Comparison of ENCODE assay signal across 26 cellular contexts in the genomic region with DNA sequence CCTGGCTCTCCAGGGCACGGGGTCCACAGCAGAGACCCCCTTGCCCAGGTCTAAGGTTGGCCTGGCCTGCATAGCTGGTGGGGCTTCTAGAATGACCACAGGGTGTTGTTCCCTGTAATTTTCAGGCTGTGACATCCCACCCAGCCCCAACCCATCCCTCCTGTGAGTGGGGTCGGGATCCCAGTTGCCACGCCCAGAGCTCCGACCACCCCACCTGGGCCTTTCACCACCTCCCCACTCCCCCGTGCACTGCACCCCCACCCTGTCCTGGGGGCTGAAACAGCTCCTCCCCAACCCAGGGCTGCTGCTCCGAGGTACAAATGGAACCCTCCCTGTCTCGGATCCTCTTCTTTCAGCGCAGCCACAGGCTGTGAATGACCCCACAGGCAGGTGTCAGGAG. TPM values are rescaled to one million over a fixed set of nuclear protein-coding genes. Genes with fewer than 3 reads are reported as not detected.
DNase-seq lines count a peak whose midpoint lies in the region; ATAC-seq and TF ChIP-seq lines count a peak whose summit lies in the region.
"Had no signal": no experiment of that assay in that cellular context is flagged by ENCODE, and none has a peak within 500 bp of the region (broad histone marks: within the 10 kb centered on the region; RNA-seq: fewer than 3 reads in every experiment).

No MANE protein-coding gene starts in this region.

- no peak overlapping the region for H2AFZ ChIP-seq in OCI-LY3 (ENCODE audit: low read depth, low read length)
- H2AFZ ChIP-seq in osteoblast (ENCODE audit: low read length) = no peak overlapping the region
- H2AFZ ChIP-seq: GM23338 had no signal

- peaks cover 44% of the 10 kb centered on the region for H3K27me3 ChIP-seq in OCI-LY3 (ENCODE audit: low read depth, low read length)
- peaks cover 11% of the 10 kb centered on the region for H3K27me3 ChIP-seq in osteoblast (ENCODE audit: insufficient read depth, low read length)
- H3K27me3 ChIP-seq: BE2C; BLaER1 treated with 17β-estradiol and CSF1 and Interleukin-3, amounts not matched to agents 10 nM and 100 nM had no signal

- peaks cover 1% of the 10 kb centered on the region for H3K9me3 Mint-ChIP-seq in glutamatergic neuron (ENCODE audit: unreplicated experiment)
- H3K9me3 Mint-ChIP-seq: CD4-positive, alpha-beta T cell had no signal

- DNase-seq in Right ventricle myocardium inferior (ENCODE audit: missing footprints) (peak; percentile 21), left cardiac atrium (no peak), glutamatergic neuron (peak; percentile 13), osteoblast (ENCODE audit: insufficient read length, low spot score, missing footprints) (peak; percentile 81), NCI-H1694 (lab: John Stamatoyannopoulos, UW) (no peak), NCI-H2196 treated with DMSO at 0.1 percent for 48 hours (lab: John Stamatoyannopoulos, UW; ENCODE audit: unreplicated experiment) (no peak)
- DNase-seq: ACHN; AML-193; BE2C; CD4-positive, alpha-beta T cell; CD8-positive, alpha-beta memory T cell; DMS 273 treated with DMSO at 0.1 percent for 48 hours; DMS79; EL; GDM1; H9 had no signal

- ATAC-seq in Right ventricle myocardium inferior (no peak), left cardiac atrium (no peak), HG02981 (IDR thresholded peaks at IDR 0.05; ENCODE audit: unreplicated experiment) (no peak)
- ATAC-seq: GM12878, GM23338, HCT116 had no signal

- H3K4me1 ChIP-seq in OCI-LY3 (ENCODE audit: low read length) (peaks cover 30% of the 10 kb centered on the region), osteoblast (ENCODE audit: insufficient read depth, low read length) (no peaks in the 10 kb centered on the region)
- H3K4me1 ChIP-seq: A549, BE2C had no signal

- H4K20me1 ChIP-seq in OCI-LY3 (ENCODE audit: insufficient read depth, low read length) = no peaks in the 10 kb centered on the region
- H4K20me1 ChIP-seq in osteoblast (ENCODE audit: insufficient read depth, low read length) = no peaks in the 10 kb centered on the region
- H4K20me1 ChIP-seq: BLaER1 treated with 17β-estradiol and CSF1 and Interleukin-3, amounts not matched to agents 10 nM and 100 nM had no signal

- no peak overlapping the region for H3K9ac ChIP-seq in OCI-LY3 (ENCODE audit: low read length)
- H3K9ac ChIP-seq: BLaER1 treated with 17β-estradiol and CSF1 and Interleukin-3, amounts not matched to agents 10 nM and 100 nM had no signal

- H3K4me2 ChIP-seq in OCI-LY3 (ENCODE audit: low read length) (peak overlapping the region; percentile 96), osteoblast (ENCODE audit: insufficient read depth, low read length) (no peak overlapping the region)
- H3K4me2 ChIP-seq: A549; BLaER1 treated with 17β-estradiol and CSF1 and Interleukin-3, amounts not matched to agents 10 nM and 100 nM; GM23338 had no signal

- H3K27ac ChIP-seq in OCI-LY3 (ENCODE audit: low read length) = no peak overlapping the region
- no peak overlapping the region for H3K27ac ChIP-seq in osteoblast (ENCODE audit: low read depth, low read length)
- H3K27ac ChIP-seq: 22Rv1; A549; BLaER1 treated with 17β-estradiol and CSF1 and Interleukin-3, amounts not matched to agents 10 nM and 100 nM had no signal

- H3K9me3 ChIP-seq in OCI-LY3 (ENCODE audit: insufficient read depth, low read length) = no peaks in the 10 kb centered on the region
- H3K9me3 ChIP-seq in osteoblast (ENCODE audit: low read depth, low read length) = peaks cover 5% of the 10 kb centered on the region
- H3K9me3 ChIP-seq: BE2C had no signal

- no peak overlapping the region for H3K4me3 Mint-ChIP-seq in glutamatergic neuron (ENCODE audit: unreplicated experiment)
- H3K4me3 Mint-ChIP-seq: CD14-positive monocyte; CD4-positive, alpha-beta T cell; CD8-positive, alpha-beta memory T cell; GM23338; H9 had no signal

- intact Hi-C loops in Right ventricle myocardium inferior (cut with DNase I) = no loop called here
- intact Hi-C loops in left cardiac atrium (cut with DNase I) = loop anchor here (2.0 to 10.0 kb wide), 2 partner anchors 173 to 541 kb away; no protein-coding TSS in a partner anchor

- H3K36me3 ChIP-seq in OCI-LY3 (replicated peaks; ENCODE audit: low read depth, low read length) (no peaks in the 10 kb centered on the region), osteoblast (ENCODE audit: insufficient read depth, low read length) (no peaks in the 10 kb centered on the region)
- H3K36me3 ChIP-seq: BE2C; BLaER1 treated with 17β-estradiol and CSF1 and Interleukin-3, amounts not matched to agents 10 nM and 100 nM had no signal

- H3K36me3 Mint-ChIP-seq in glutamatergic neuron (ENCODE audit: unreplicated experiment) = no peaks in the 10 kb centered on the region
- H3K36me3 Mint-ChIP-seq: CD14-positive monocyte had no signal

- H3K27me3 Mint-ChIP-seq in glutamatergic neuron (ENCODE audit: unreplicated experiment) = peaks cover 12% of the 10 kb centered on the region

- H3K4me3 ChIP-seq in OCI-LY3 (ENCODE audit: low read length) (peak overlapping the region; percentile 75; the same call in 1 of the 2 replicates), osteoblast (ENCODE audit: insufficient read depth, low read length) (no peak overlapping the region)
- H3K4me3 ChIP-seq: A549; BLaER1 treated with 17β-estradiol and CSF1 and Interleukin-3, amounts not matched to agents 10 nM and 100 nM; GM12878; GM23338 had no signal

- no peaks in the 10 kb centered on the region for H3K4me1 Mint-ChIP-seq in glutamatergic neuron (ENCODE audit: low read depth, unreplicated experiment)
- H3K4me1 Mint-ChIP-seq: GM23338 had no signal

- H3K27ac Mint-ChIP-seq in glutamatergic neuron (ENCODE audit: unreplicated experiment) = no peak overlapping the region
- H3K27ac Mint-ChIP-seq: CD14-positive monocyte; CD4-positive, alpha-beta T cell; CD8-positive, alpha-beta memory T cell; GM23338; H9 had no signal

- TF ChIP-seq CTCF in OCI-LY3 (IDR thresholded peaks at IDR 0.05; ENCODE audit: low read depth, low read length) (no peak), glutamatergic neuron (IDR thresholded peaks at IDR 0.05; ENCODE audit: partially characterized antibody, unreplicated experiment) (no peak), osteoblast (IDR thresholded peaks at IDR 0.05; ENCODE audit: extremely low read depth, low read depth, low read length) (no peak)

- no peaks in the 10 kb centered on the region for H3K79me2 ChIP-seq in OCI-LY3 (ENCODE audit: low read length)
- no peaks in the 10 kb centered on the region for H3K79me2 ChIP-seq in osteoblast (ENCODE audit: insufficient read depth, low read length)

RNA-seq across cellular contexts. Expression of gene SLC7A10, which starts 8.4 kb away (rescaled TPM):
- 0.32 TPM for total RNA-seq in Right ventricle myocardium inferior
- total RNA-seq in left cardiac atrium = 1 to 10 TPM in 1 of 2 donors, under 1 TPM in 1; 0.58 to 4.0 TPM
- total RNA-seq in glutamatergic neuron (ENCODE audit: unreplicated experiment) = not detected
- total RNA-seq in osteoblast = not detected in 2 replicates
- total RNA-seq: CD4-positive, alpha-beta T cell; CD8-positive, alpha-beta memory T cell; GM12878; H4 had no signal

RNA-seq across cellular contexts. Expression of gene LRP3, which starts 40.0 kb away (rescaled TPM):
- total RNA-seq in Right ventricle myocardium inferior (17.8 TPM), left cardiac atrium (10 to 100 TPM; 16.2 to 22.1 TPM), glutamatergic neuron (ENCODE audit: unreplicated experiment) (46.9 TPM), osteoblast (38.4 and 39.8 TPM in 2 replicates)

Comparison
In these comparisons a context has a peak if more than half of its experiments do, and no peak if none do; other contexts are left out.
1. DNase-seq: peak in Right ventricle myocardium inferior (single experiment), glutamatergic neuron (single experiment) and osteoblast (single experiment); none in left cardiac atrium (single experiment), NCI-H1694 (single experiment) and NCI-H2196 treated with DMSO at 0.1 percent for 48 hours (single experiment).